Comparison of ENCODE assay signal across 1 cellular context in the genomic region with DNA sequence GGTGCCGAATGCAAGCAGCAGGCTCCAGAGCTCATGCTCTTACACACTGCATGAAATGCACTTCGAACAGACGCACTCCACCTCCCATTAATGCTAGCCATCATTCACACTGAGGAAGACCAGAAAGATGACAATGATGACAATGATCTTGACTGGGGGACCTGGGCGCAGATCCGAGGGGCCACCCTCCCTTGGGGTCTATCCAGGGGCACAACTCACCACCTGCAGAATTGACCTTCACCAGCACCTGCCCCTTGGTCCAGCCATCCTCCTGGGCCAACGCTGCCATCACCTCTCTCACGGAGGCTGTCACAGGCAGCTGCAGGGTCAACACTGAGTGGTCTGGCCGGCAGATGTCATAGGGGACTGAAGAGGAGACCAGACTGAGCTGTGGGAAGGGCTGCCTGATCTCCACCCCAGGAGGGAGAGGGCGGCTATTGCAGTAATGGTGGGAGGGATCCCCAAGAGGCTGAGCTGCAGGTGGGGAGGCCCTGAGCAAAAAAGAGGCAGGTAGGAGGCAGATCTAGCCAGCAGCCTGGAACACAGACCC.
TF ChIP-seq lines count a peak whose summit lies in the region.

No MANE protein-coding gene starts in this region.

TF ChIP-seq in HCT116, 20 proteins besides CTCF, POLR2A, EP300 and RAD21:
- TF ChIP-seq ZFX (IDR thresholded peaks at IDR 0.05) (no peak), EGR1 (IDR thresholded peaks at IDR 0.05; ENCODE audit: low read depth) (no peak), POLR2AphosphoS5 (IDR thresholded peaks at IDR 0.05; ENCODE audit: low read depth, low read length) (no peak), SIN3A (IDR thresholded peaks at IDR 0.05; ENCODE audit: low read depth) (no peak), EZH2phosphoT487 (IDR thresholded peaks at IDR 0.05; ENCODE audit: borderline replicate concordance) (no peak), SP1 (IDR thresholded peaks at IDR 0.05; ENCODE audit: low read depth) (no peak), ELF1 (IDR thresholded peaks at IDR 0.05; ENCODE audit: borderline replicate concordance, low read depth) (no peak), YY1 (IDR thresholded peaks at IDR 0.05; ENCODE audit: extremely low read depth, insufficient replicate concordance, low read depth, low read length) (no peak), ZNF274 (IDR thresholded peaks at IDR 0.05; ENCODE audit: low read depth, low read length) (no peak), CBX3 (IDR thresholded peaks at IDR 0.05; ENCODE audit: low read depth) (no peak), ATF3 (IDR thresholded peaks at IDR 0.05) (no peak), TCF7L2 (IDR thresholded peaks at IDR 0.05; ENCODE audit: borderline replicate concordance, extremely low read depth, insufficient read depth, insufficient read length) (no peak), EZH2 (IDR thresholded peaks at IDR 0.05) (no peak)
- TF ChIP-seq, protein P1, sequence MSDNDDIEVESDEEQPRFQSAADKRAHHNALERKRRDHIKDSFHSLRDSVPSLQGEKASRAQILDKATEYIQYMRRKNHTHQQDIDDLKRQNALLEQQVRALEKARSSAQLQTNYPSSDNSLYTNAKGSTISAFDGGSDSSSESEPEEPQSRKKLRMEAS (IDR thresholded peaks at IDR 0.05) = no peak
- TF ChIP-seq, protein P2, sequence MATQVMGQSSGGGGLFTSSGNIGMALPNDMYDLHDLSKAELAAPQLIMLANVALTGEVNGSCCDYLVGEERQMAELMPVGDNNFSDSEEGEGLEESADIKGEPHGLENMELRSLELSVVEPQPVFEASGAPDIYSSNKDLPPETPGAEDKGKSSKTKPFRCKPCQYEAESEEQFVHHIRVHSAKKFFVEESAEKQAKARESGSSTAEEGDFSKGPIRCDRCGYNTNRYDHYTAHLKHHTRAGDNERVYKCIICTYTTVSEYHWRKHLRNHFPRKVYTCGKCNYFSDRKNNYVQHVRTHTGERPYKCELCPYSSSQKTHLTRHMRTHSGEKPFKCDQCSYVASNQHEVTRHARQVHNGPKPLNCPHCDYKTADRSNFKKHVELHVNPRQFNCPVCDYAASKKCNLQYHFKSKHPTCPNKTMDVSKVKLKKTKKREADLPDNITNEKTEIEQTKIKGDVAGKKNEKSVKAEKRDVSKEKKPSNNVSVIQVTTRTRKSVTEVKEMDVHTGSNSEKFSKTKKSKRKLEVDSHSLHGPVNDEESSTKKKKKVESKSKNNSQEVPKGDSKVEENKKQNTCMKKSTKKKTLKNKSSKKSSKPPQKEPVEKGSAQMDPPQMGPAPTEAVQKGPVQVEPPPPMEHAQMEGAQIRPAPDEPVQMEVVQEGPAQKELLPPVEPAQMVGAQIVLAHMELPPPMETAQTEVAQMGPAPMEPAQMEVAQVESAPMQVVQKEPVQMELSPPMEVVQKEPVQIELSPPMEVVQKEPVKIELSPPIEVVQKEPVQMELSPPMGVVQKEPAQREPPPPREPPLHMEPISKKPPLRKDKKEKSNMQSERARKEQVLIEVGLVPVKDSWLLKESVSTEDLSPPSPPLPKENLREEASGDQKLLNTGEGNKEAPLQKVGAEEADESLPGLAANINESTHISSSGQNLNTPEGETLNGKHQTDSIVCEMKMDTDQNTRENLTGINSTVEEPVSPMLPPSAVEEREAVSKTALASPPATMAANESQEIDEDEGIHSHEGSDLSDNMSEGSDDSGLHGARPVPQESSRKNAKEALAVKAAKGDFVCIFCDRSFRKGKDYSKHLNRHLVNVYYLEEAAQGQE (IDR thresholded peaks at IDR 0.05; ENCODE audit: low read depth) = no peak
